In the genomic region with DNA sequence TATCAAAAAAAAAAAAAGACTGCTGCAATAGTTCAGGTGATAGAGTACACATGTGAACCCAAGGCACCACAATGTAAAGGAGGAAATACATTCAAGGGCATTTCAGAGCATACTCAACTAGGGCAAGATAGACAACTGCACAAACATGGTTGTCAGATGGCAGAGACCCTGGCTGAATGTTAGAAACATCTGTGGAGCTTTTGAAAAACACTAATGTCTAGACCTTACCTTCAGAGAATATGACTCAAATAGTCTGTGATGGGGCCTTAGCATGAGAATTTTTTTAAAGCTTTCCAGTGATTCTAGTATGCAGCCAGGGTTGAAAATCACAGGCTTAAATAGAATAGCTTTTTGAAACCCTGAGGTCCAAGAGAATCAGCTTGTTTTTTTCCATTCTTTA, we compare ENCODE assay signal across 20 cellular contexts.
"Had no signal": no experiment of that assay in that cellular context is flagged by ENCODE, and none has a peak within 500 bp of the region (broad histone marks: within the 10 kb centered on the region; RNA-seq: fewer than 3 reads in every experiment).

No MANE protein-coding gene starts in this region.

- H3K9me3 ChIP-seq: spleen, stomach, thoracic aorta, transverse colon had no signal

- DNase-seq: cortex of kidney; dorsolateral prefrontal cortex; effector CD8-positive, alpha-beta T cell; foreskin melanocyte; head of caudate nucleus; kidney glomerular epithelial cell; mesendoderm; naive B cell; posterior cingulate gyrus; spleen; stimulated activated CD4-positive, alpha-beta T cell treated with anti-CD3 and anti-CD28 coated beads, Interleukin-2, amount 100 ng/mL, for 24 hours; stimulated activated CD4-positive, alpha-beta T cell treated with anti-CD3 and anti-CD28 coated beads, Interleukin-4, amount 100 ng/mL, for 4 hours; stimulated activated naive CD4-positive, alpha-beta T cell; stomach; substantia nigra; transverse colon had no signal

- H2AFZ ChIP-seq: hepatocyte had no signal

- H3K9me3 Mint-ChIP-seq: naive B cell, neural crest cell had no signal

- H3K79me2 ChIP-seq: hepatocyte had no signal

- H3K27ac ChIP-seq: dorsolateral prefrontal cortex, hepatocyte, stomach, thoracic aorta, transverse colon had no signal

- ATAC-seq: sciatic nerve had no signal

- H3K36me3 Mint-ChIP-seq: naive B cell had no signal

- H3K27me3 ChIP-seq: dorsolateral prefrontal cortex, hepatocyte, spleen, stomach, transverse colon had no signal

- H3K36me3 ChIP-seq: spleen, stomach, thoracic aorta, transverse colon had no signal

- H3K4me2 ChIP-seq: hepatocyte had no signal

- H3K4me3 ChIP-seq: dorsolateral prefrontal cortex, hepatocyte, spleen, stomach, thoracic aorta, transverse colon had no signal
